In genomic region chr9:136530472-136531089, GRCh38 we compare ENCODE assay signal across 17 cellular contexts. TPM values are rescaled to one million over a fixed set of nuclear protein-coding genes. Genes with fewer than 3 reads are reported as not detected.
A peak's percentile ranks its signal among the peaks of the same experiment; 100 is the strongest.
DNase-seq lines count a peak whose midpoint lies in the region; ATAC-seq, FAIRE-seq and TF ChIP-seq lines count a peak whose summit lies in the region.
"Had no signal": no experiment of that assay in that cellular context is flagged by ENCODE, and none has a peak within 500 bp of the region (broad histone marks: within the 10 kb centered on the region; RNA-seq: fewer than 3 reads in every experiment).

No MANE protein-coding gene starts in this region.

- H4K20me1 ChIP-seq in H1 (replicated peaks in 1 of 2; ENCODE audit: control insufficient read depth in 1 of 2, insufficient read depth in 2 of 2, low read length in 2 of 2) = peaks cover 17 to 31% of the 10 kb centered on the region in 2 experiments

- H3K79me2 ChIP-seq in H1 (ENCODE audit: control insufficient read depth in 1 of 2, insufficient read depth in 2 of 2, low read length in 2 of 2) = peaks cover 0 to 82% of the 10 kb centered on the region in 2 experiments; a peak in 3 of 4 replicates
- peaks cover 15% of the 10 kb centered on the region for H3K79me2 ChIP-seq in mesendoderm (ENCODE audit: control insufficient read depth, insufficient read depth, low read length)

- H3K27me3 Mint-ChIP-seq in neural crest cell (ENCODE audit: low read depth) = peaks cover 6% of the 10 kb centered on the region
- no peaks in the 10 kb centered on the region for H3K27me3 Mint-ChIP-seq in activated T-helper 1 cell treated with anti-CD3 and anti-CD28 coated beads, Interleukin-12 subunit alpha, Interleukin-12 subunit beta, Interleukin-2, Interleukin-4 antibody, amounts not matched to agents 30 ng/mL and 10 ng/mL and 1 ng/mL, durations not matched to agents 14 hours and 24 hours and 36 hours (ENCODE audit: insufficient read depth)
- H3K27me3 Mint-ChIP-seq: activated naive CD8-positive, alpha-beta T cell treated with anti-CD3 and anti-CD28 coated beads, Interleukin-2, amount 10 ng/mL, durations not matched to agents 7 days and 5 days had no signal

- H3K23me2 ChIP-seq in H1 (ENCODE audit: low read depth, low read length) = no peaks in the 10 kb centered on the region

- H2BK15ac ChIP-seq in H1 (ENCODE audit: low read length) = no peak overlapping the region
- no peak overlapping the region for H2BK15ac ChIP-seq in mesendoderm (replicated peaks; ENCODE audit: low read depth)

- no peak overlapping the region for H2BK12ac ChIP-seq in H1 (ENCODE audit: low read depth, low read length)

- H4K5ac ChIP-seq in H1 (ENCODE audit: insufficient read length, low read depth, low read length) (no peak overlapping the region), mesendoderm (ENCODE audit: low read length) (no peak overlapping the region)

- no peak for TF ChIP-seq POLR2A in H1 (IDR thresholded peaks at IDR 0.05; ENCODE audit: control extremely low read depth in 1 of 2, low read depth in 2 of 2, low read length in 2 of 2)

- H2AK5ac ChIP-seq in H1 (ENCODE audit: low read depth, low read length) = no peak overlapping the region
- no peak overlapping the region for H2AK5ac ChIP-seq in mesendoderm (ENCODE audit: low read length)

- no peak for ATAC-seq in HG02852 (IDR thresholded peaks at IDR 0.05; ENCODE audit: unreplicated experiment)
- ATAC-seq: activated CD8-positive, alpha-beta T cell treated with anti-CD3 and anti-CD28 coated beads, Interleukin-2, amount 10 ng/mL, durations not matched to agents 7 days and 5 days; esophagus mucosa had no signal

- H3K36me3 ChIP-seq in H1 (ENCODE audit: control insufficient read depth in 2 of 4, insufficient read depth in 4 of 4, low read length in 3 of 4) = peaks cover 0 to 5% (median 0%) of the 10 kb centered on the region in 4 experiments; a peak in 1 of 8 replicates
- H3K36me3 ChIP-seq in mesendoderm (ENCODE audit: control insufficient read depth, insufficient read depth, low read length) = no peaks in the 10 kb centered on the region

- H3K56ac ChIP-seq in H1 (replicated peaks; ENCODE audit: insufficient read length, low read depth, low read length) = no peak overlapping the region
- H3K56ac ChIP-seq in mesendoderm (ENCODE audit: low read length) = no peak overlapping the region

- H4K8ac ChIP-seq in H1 (ENCODE audit: extremely low read depth, insufficient read depth, low read length) (peak overlapping the region; percentile 80; the same call in 1 of the 2 replicates), mesendoderm (ENCODE audit: low read depth, low read length) (no peak overlapping the region)

- no peak overlapping the region for H3K23ac ChIP-seq in H1 (ENCODE audit: insufficient read length)
- H3K23ac ChIP-seq in mesendoderm (ENCODE audit: low read length) = no peak overlapping the region

- H3K4me3 Mint-ChIP-seq in neural crest cell = peak overlapping the region; percentile 31
- H3K4me3 Mint-ChIP-seq in activated T-helper 1 cell treated with anti-CD3 and anti-CD28 coated beads, Interleukin-12 subunit alpha, Interleukin-12 subunit beta, Interleukin-2, Interleukin-4 antibody, amounts not matched to agents 30 ng/mL and 10 ng/mL and 1 ng/mL, durations not matched to agents 14 hours and 24 hours and 36 hours = no peak overlapping the region
- H3K4me3 Mint-ChIP-seq: activated CD8-positive, alpha-beta T cell treated with anti-CD3 and anti-CD28 coated beads, Interleukin-2, amount 10 ng/mL, durations not matched to agents 7 days and 5 days; activated naive CD8-positive, alpha-beta T cell treated with anti-CD3 and anti-CD28 coated beads, Interleukin-2, amount 10 ng/mL, durations not matched to agents 7 days and 5 days; mesothelial cell of epicardium had no signal

- no peak for TF ChIP-seq RAD21 in H1 (IDR thresholded peaks at IDR 0.05 in 1 of 2, conservative IDR thresholded peaks at IDR 0.05 in 1 of 2; ENCODE audit: low read depth in 2 of 2, low read length in 2 of 2)

- no peak overlapping the region for H2BK20ac ChIP-seq in H1 (ENCODE audit: low read length)

- peaks cover 0 to 24% (median 15%) of the 10 kb centered on the region in 4 experiments; a peak in 5 of 7 replicates for H3K4me1 ChIP-seq in H1 (replicated peaks in 1 of 4; ENCODE audit: control insufficient read depth in 3 of 4, insufficient read depth in 4 of 4, low read length in 3 of 4)
- H3K4me1 ChIP-seq in mesendoderm (ENCODE audit: control insufficient read depth, low read depth, low read length) = peaks cover 2% of the 10 kb centered on the region

- no peak overlapping the region for H3K14ac ChIP-seq in H1 (ENCODE audit: insufficient read length)

- TF ChIP-seq CTCF in C4-2B (conservative IDR thresholded peaks at IDR 0.05) (no peak), H1 (IDR thresholded peaks at IDR 0.05; ENCODE audit: control extremely low read depth in 1 of 3, insufficient read depth in 1 of 3, low read depth in 1 of 3, low read length in 3 of 3) (no peak), neural crest cell (conservative IDR thresholded peaks at IDR 0.05) (no peak)

- peaks cover 35% of the 10 kb centered on the region for H3K4me1 Mint-ChIP-seq in neural crest cell
- peaks cover 20% of the 10 kb centered on the region for H3K4me1 Mint-ChIP-seq in activated T-helper 1 cell treated with anti-CD3 and anti-CD28 coated beads, Interleukin-12 subunit alpha, Interleukin-12 subunit beta, Interleukin-2, Interleukin-4 antibody, amounts not matched to agents 30 ng/mL and 10 ng/mL and 1 ng/mL, durations not matched to agents 14 hours and 24 hours and 36 hours (ENCODE audit: low read depth)

- H4K91ac ChIP-seq in H1 (replicated peaks; ENCODE audit: insufficient read length, low read length) = peak overlapping the region; percentile 15

- FAIRE-seq in H1 (lab: Jason Lieb, UNC) = no peak

- peaks cover 17% of the 10 kb centered on the region for H3K79me1 ChIP-seq in H1 (ENCODE audit: low read depth, low read length)
- peaks cover 4% of the 10 kb centered on the region for H3K79me1 ChIP-seq in mesendoderm (ENCODE audit: low read length)

- TF ChIP-seq EP300 in H1 (IDR thresholded peaks at IDR 0.05; ENCODE audit: borderline replicate concordance in 1 of 2, low read depth in 2 of 2, low read length in 2 of 2) = no peak

- H2AFZ ChIP-seq in H1 (ENCODE audit: low read length) = no peak overlapping the region

- H2BK120ac ChIP-seq in H1 (replicated peaks; ENCODE audit: low read depth, low read length) (peak overlapping the region; percentile 54), mesendoderm (ENCODE audit: low read depth, low read length) (no peak overlapping the region)

- H3K4me3 ChIP-seq in Jurkat, Clone E6-1 (ENCODE audit: low read length) = peak overlapping the region; percentile 38
- H3K4me3 ChIP-seq in H1 (ENCODE audit: extremely low read depth in 1 of 4, insufficient read depth in 2 of 4, low read depth in 3 of 4, low read length in 4 of 4) (no peak overlapping the region), mesendoderm (ENCODE audit: low read length) (no peak overlapping the region)

- no peak overlapping the region for H3K4ac ChIP-seq in H1 (replicated peaks; ENCODE audit: insufficient read length, low read depth, low read length)
- H3K4ac ChIP-seq in mesendoderm (ENCODE audit: low read depth, low read length) = no peak overlapping the region

- DNase-seq in Jurkat, Clone E6-1 (ENCODE audit: low read depth, low spot score) = no peak
- DNase-seq in H1 (ENCODE audit: low read depth in 1 of 2, low spot score in 2 of 2) = peak in 1 of 2 experiments; percentile 66
- DNase-seq in neural crest cell (ENCODE audit: low read depth, low spot score) = no peak
- no peak for DNase-seq in NOMO-1 treated with dmso at 0.1 percent for 144 hours (lab: John Stamatoyannopoulos, UW; ENCODE audit: unreplicated experiment)
- DNase-seq in activated T-helper 1 cell treated with anti-CD3 and anti-CD28 coated beads, Interleukin-12 subunit alpha, Interleukin-12 subunit beta, Interleukin-2, Interleukin-4 antibody, amounts not matched to agents 30 ng/mL and 10 ng/mL and 1 ng/mL, durations not matched to agents 14 hours and 24 hours and 36 hours (ENCODE audit: low spot score) = no peak
- DNase-seq in mesendoderm = no peak
- DNase-seq: activated CD8-positive, alpha-beta T cell treated with anti-CD3 and anti-CD28 coated beads, Interleukin-2, amount 10 ng/mL, durations not matched to agents 7 days and 5 days; activated naive CD8-positive, alpha-beta T cell treated with anti-CD3 and anti-CD28 coated beads, Interleukin-2, amount 10 ng/mL, durations not matched to agents 7 days and 5 days; cerebellar nuclear complex; NCI-H1694; NCI-H69; stimulated activated CD4-positive, alpha-beta T cell treated with anti-CD3 and anti-CD28 coated beads, Interleukin-4, amount 100 ng/mL, for 1 hour had no signal

- no peak overlapping the region for H3K9ac ChIP-seq in H1 (replicated peaks in 1 of 4; ENCODE audit: extremely low read depth in 1 of 4, low read depth in 3 of 4, low read length in 3 of 4)
- H3K9ac ChIP-seq in mesendoderm (ENCODE audit: low read length) = no peak overlapping the region
- H3K9ac ChIP-seq: KMS-11 had no signal

- H3K9me3 Mint-ChIP-seq in neural crest cell = no peaks in the 10 kb centered on the region
- H3K9me3 Mint-ChIP-seq in activated T-helper 1 cell treated with anti-CD3 and anti-CD28 coated beads, Interleukin-12 subunit alpha, Interleukin-12 subunit beta, Interleukin-2, Interleukin-4 antibody, amounts not matched to agents 30 ng/mL and 10 ng/mL and 1 ng/mL, durations not matched to agents 14 hours and 24 hours and 36 hours = no peaks in the 10 kb centered on the region
- H3K9me3 Mint-ChIP-seq: activated naive CD8-positive, alpha-beta T cell treated with anti-CD3 and anti-CD28 coated beads, Interleukin-2, amount 10 ng/mL, durations not matched to agents 7 days and 5 days; mesothelial cell of epicardium had no signal

- H3K27ac ChIP-seq in C4-2B = peak overlapping the region; percentile 41
- H3K27ac ChIP-seq in H1 (ENCODE audit: low read depth, low read length) = no peak overlapping the region
- no peak overlapping the region for H3K27ac ChIP-seq in mesendoderm (ENCODE audit: low read depth, low read length)
- H3K27ac ChIP-seq: KMS-11 had no signal

- H3K18ac ChIP-seq in H1 (ENCODE audit: extremely low read depth, low read length) (no peak overlapping the region), mesendoderm (ENCODE audit: low read length) (no peak overlapping the region)

- peak overlapping the region; percentile 35 for H3K27ac Mint-ChIP-seq in neural crest cell (ENCODE audit: unreplicated experiment)
- H3K27ac Mint-ChIP-seq in activated T-helper 1 cell treated with anti-CD3 and anti-CD28 coated beads, Interleukin-12 subunit alpha, Interleukin-12 subunit beta, Interleukin-2, Interleukin-4 antibody, amounts not matched to agents 30 ng/mL and 10 ng/mL and 1 ng/mL, durations not matched to agents 14 hours and 24 hours and 36 hours = no peak overlapping the region
- H3K27ac Mint-ChIP-seq: activated CD8-positive, alpha-beta T cell treated with anti-CD3 and anti-CD28 coated beads, Interleukin-2, amount 10 ng/mL, durations not matched to agents 7 days and 5 days had no signal

- 81% methylated on average over 19 of the region's 19 CpGs; no CpG with 5 or more reads in 1 of the 2 experiments for WGBS in H1 (ENCODE audit: extremely low coverage in 1 of 2, insufficient coverage in 1 of 2, insufficient read length in 1 of 2, insufficient replicate concordance in 2 of 2, low coverage in 1 of 2, low lambda C conversion rate in 2 of 2, missing lambda C conversion rate in 1 of 2), 2 experiments
- WGBS in mesendoderm (ENCODE audit: extremely low coverage, insufficient coverage, low lambda C conversion rate) = no CpG with 5 or more reads among the region's 19 CpGs

- peaks cover 0 to 6% of the 10 kb centered on the region in 2 experiments; a peak in 2 of 4 replicates for H3K9me3 ChIP-seq in H1 (ENCODE audit: insufficient read depth in 2 of 2, low read depth in 1 of 2, low read length in 1 of 2)

- no peaks in the 10 kb centered on the region for H3K36me3 Mint-ChIP-seq in neural crest cell (ENCODE audit: low read depth)
- peaks cover 9% of the 10 kb centered on the region for H3K36me3 Mint-ChIP-seq in activated T-helper 1 cell treated with anti-CD3 and anti-CD28 coated beads, Interleukin-12 subunit alpha, Interleukin-12 subunit beta, Interleukin-2, Interleukin-4 antibody, amounts not matched to agents 30 ng/mL and 10 ng/mL and 1 ng/mL, durations not matched to agents 14 hours and 24 hours and 36 hours (ENCODE audit: low read depth)
- H3K36me3 Mint-ChIP-seq: mesothelial cell of epicardium had no signal

- H3K27me3 ChIP-seq in H1 (replicated peaks in 1 of 4; ENCODE audit: control insufficient read depth in 3 of 4, extremely low read depth in 1 of 4, insufficient read depth in 3 of 4, low read length in 3 of 4) (no peaks in the 10 kb centered on the region), mesendoderm (ENCODE audit: insufficient read depth, low read length, poor library complexity) (no peaks in the 10 kb centered on the region)

- POLR2A ChIA-PET in H1 (lab: Charles Lee; ENCODE audit: partially characterized antibody) = interaction anchor here (0.6 to 1.6 kb wide), 6 partner anchors 9 to 24 kb away, joined by 3 to 4 read pairs (median 4); no protein-coding TSS in a partner anchor

- CTCF ChIA-PET in H1 (lab: Charles Lee; ENCODE audit: partially characterized antibody) = interaction anchor here (0.7 to 6.9 kb wide), 12 partner anchors 9 to 99 kb away, joined by 3 to 53 read pairs (median 6); no protein-coding TSS in a partner anchor

- H2BK5ac ChIP-seq in H1 (ENCODE audit: low read depth, low read length) (peak overlapping the region; percentile 39; the same call in 1 of the 2 replicates), mesendoderm (ENCODE audit: low read length) (no peak overlapping the region)

- intact Hi-C loops in activated T-helper 1 cell treated with anti-CD3 and anti-CD28 coated beads, Interleukin-12 subunit alpha, Interleukin-12 subunit beta, Interleukin-2, Interleukin-4 antibody, amounts not matched to agents 30 ng/mL and 10 ng/mL and 1 ng/mL, durations not matched to agents 14 hours and 24 hours and 36 hours (cut with micrococcal nuclease) = loop anchor here (5.0 kb wide), 1 partner anchor 288 kb away; no protein-coding TSS in a partner anchor

- no peak overlapping the region for H3K4me2 ChIP-seq in H1 (ENCODE audit: insufficient read depth in 1 of 2, low read depth in 2 of 2, low read length in 2 of 2)
- no peak overlapping the region for H3K4me2 ChIP-seq in mesendoderm (ENCODE audit: low read length)
- H3K4me2 ChIP-seq: KMS-11 had no signal

RNA-seq across cellular contexts. Expression of gene NOTCH1, which starts 15.3 kb away (rescaled TPM):
- polyA plus RNA-seq in Jurkat, Clone E6-1 (2012; ENCODE audit: insufficient read depth, insufficient read length) = 15.5 TPM
- 55.6 and 60.9 TPM in 2 replicates for total RNA-seq in H1 (2021; fragmentation: NEBNext Ultra II Directional; extraction: Animal tissue kit (Norgen Biotek cat#: 25700))
- polyA plus RNA-seq in H1 (2011; rRNA removed) = 6.9 and 19.9 TPM in 2 replicates
- 7.3 TPM for polyA plus RNA-seq in H1 (2011; cell fraction: cytosol; rRNA removed)
- 41.0 TPM for polyA plus RNA-seq in H1 (2011; cell fraction: nucleus; rRNA removed)
- 17.4 to 31.4 TPM (median 28.7 TPM) in 4 replicates for polyA plus RNA-seq in H1 (2012, experiment 1 of 2)
- 20.1 TPM for polyA plus RNA-seq in H1 (2012, experiment 2 of 2)
- 33.5 TPM for polyA plus RNA-seq in H1 (2013, experiment 1 of 2)
- polyA plus RNA-seq in H1 (2013, experiment 2 of 2) = 26.3 TPM
- polyA minus RNA-seq in H1 (2011; rRNA and poly(A)+ RNA removed) = 12.2 and 13.8 TPM in 2 replicates
- polyA minus RNA-seq in H1 (2011; cell fraction: cytosol; rRNA and poly(A)+ RNA removed) = 58.8 TPM
- 41.9 TPM for polyA minus RNA-seq in H1 (2011; cell fraction: nucleus; rRNA and poly(A)+ RNA removed)
- 99.0 and 99.7 TPM in 2 replicates for total RNA-seq in neural crest cell
- 115 and 121 TPM in 2 replicates for total RNA-seq in activated T-helper 1 cell treated with anti-CD3 and anti-CD28 coated beads, Interleukin-12 subunit alpha, Interleukin-12 subunit beta, Interleukin-2, Interleukin-4 antibody, amounts not matched to agents 30 ng/mL and 10 ng/mL and 1 ng/mL, durations not matched to agents 14 hours and 24 hours and 36 hours
- 14.3 TPM for polyA plus RNA-seq in mesendoderm (2013, experiment 1 of 2)
- 14.2 TPM for polyA plus RNA-seq in mesendoderm (2013, experiment 2 of 2)

RNA-seq across cellular contexts. Expression of gene SEC16A, which starts 47.7 kb away (rescaled TPM):
- polyA plus RNA-seq in Jurkat, Clone E6-1 (2012; ENCODE audit: insufficient read depth, insufficient read length) = 40.8 TPM
- total RNA-seq in H1 (2021; fragmentation: NEBNext Ultra II Directional; extraction: Animal tissue kit (Norgen Biotek cat#: 25700)) = 47.1 and 49.0 TPM in 2 replicates
- 21.6 and 25.1 TPM in 2 replicates for polyA plus RNA-seq in H1 (2011; rRNA removed)
- 14.2 TPM for polyA plus RNA-seq in H1 (2011; cell fraction: cytosol; rRNA removed)
- 48.6 TPM for polyA plus RNA-seq in H1 (2011; cell fraction: nucleus; rRNA removed)
- polyA plus RNA-seq in H1 (2012, experiment 1 of 2) = 37.5 to 42.3 TPM (median 39.5 TPM) in 4 replicates
- 38.1 TPM for polyA plus RNA-seq in H1 (2012, experiment 2 of 2)
- polyA plus RNA-seq in H1 (2013, experiment 1 of 2) = 26.8 TPM
- polyA plus RNA-seq in H1 (2013, experiment 2 of 2) = 24.9 TPM
- polyA minus RNA-seq in H1 (2011; rRNA and poly(A)+ RNA removed) = 20.7 and 22.0 TPM in 2 replicates
- 27.2 TPM for polyA minus RNA-seq in H1 (2011; cell fraction: cytosol; rRNA and poly(A)+ RNA removed)
- 24.2 TPM for polyA minus RNA-seq in H1 (2011; cell fraction: nucleus; rRNA and poly(A)+ RNA removed)
- total RNA-seq in neural crest cell = 77.2 and 79.4 TPM in 2 replicates
- 87.3 and 88.5 TPM in 2 replicates for total RNA-seq in activated T-helper 1 cell treated with anti-CD3 and anti-CD28 coated beads, Interleukin-12 subunit alpha, Interleukin-12 subunit beta, Interleukin-2, Interleukin-4 antibody, amounts not matched to agents 30 ng/mL and 10 ng/mL and 1 ng/mL, durations not matched to agents 14 hours and 24 hours and 36 hours
- 23.8 TPM for polyA plus RNA-seq in mesendoderm (2013, experiment 1 of 2)
- polyA plus RNA-seq in mesendoderm (2013, experiment 2 of 2) = 22.3 TPM
